25 cellular contexts compared by ENCODE assay signal in genomic region chr1:1049318-1050165, GRCh38. TPM values are rescaled to one million over a fixed set of nuclear protein-coding genes. Genes with fewer than 3 reads are reported as not detected.
"Had no signal": no experiment of that assay in that cellular context is flagged by ENCODE, and none has a peak within 500 bp of the region (broad histone marks: within the 10 kb centered on the region; RNA-seq: fewer than 3 reads in every experiment).

No MANE protein-coding gene starts in this region.

- H3K27me3 ChIP-seq: esophagus muscularis mucosa, foreskin keratinocyte, heart right ventricle, ovary, sigmoid colon, testis, transverse colon had no signal

- H3K36me3 ChIP-seq: ovary, prostate gland, transverse colon had no signal

- H3K9me3 ChIP-seq: esophagus muscularis mucosa, heart right ventricle, ovary, prostate gland, sigmoid colon, testis, transverse colon had no signal

- DNase-seq: activated CD4-positive, alpha-beta T cell treated with anti-CD3 and anti-CD28 coated beads for 36 hours; activated CD4-positive, CD25-positive, alpha-beta regulatory T cell; activated CD8-positive, alpha-beta memory T cell treated with anti-CD3 and anti-CD28 coated beads, Interleukin-2, amount 10 ng/mL, durations not matched to agents 7 days and 5 days; activated CD8-positive, alpha-beta T cell treated with anti-CD3 and anti-CD28 coated beads, Interleukin-2, amount 10 ng/mL, durations not matched to agents 7 days and 5 days; activated naive CD8-positive, alpha-beta T cell treated with anti-CD3 and anti-CD28 coated beads, Interleukin-2, amount 50 U/mL, for 24 hours; activated T-cell treated with anti-CD3 and anti-CD28 coated beads, Interleukin-2, amount 50 U/mL, for 48 hours; amygdala; endodermal cell; foreskin keratinocyte; heart right ventricle; midbrain; naive thymus-derived CD4-positive, alpha-beta T cell; ovary; retina; sigmoid colon; small intestine; stimulated activated CD4-positive, alpha-beta T cell treated with anti-CD3 and anti-CD28 coated beads, Interleukin-1b, Interleukin-23, amount 100 ng/mL, for 48 hours; stimulated activated CD4-positive, alpha-beta T cell treated with anti-CD3 and anti-CD28 coated beads, Interleukin-4, amount 100 ng/mL, for 4 hours; stimulated activated CD8-positive, alpha-beta memory T cell treated with anti-CD3 and anti-CD28 coated beads, Interleukin-4, amount 100 ng/mL, for 48 hours; stimulated activated naive CD4-positive, alpha-beta T cell; testis; transverse colon had no signal

- H3K4me3 ChIP-seq: esophagus muscularis mucosa, ovary, prostate gland, sigmoid colon, testis, transverse colon had no signal

- H3K27ac ChIP-seq: esophagus muscularis mucosa, foreskin keratinocyte, heart right ventricle, ovary, prostate gland, sigmoid colon, testis, transverse colon had no signal

- H3K4me1 ChIP-seq: esophagus muscularis mucosa, foreskin keratinocyte, prostate gland, sigmoid colon, testis had no signal

RNA-seq across cellular contexts. Expression of gene RNF223, which starts 24.6 kb away (rescaled TPM):
- total RNA-seq: activated CD4-positive, alpha-beta T cell treated with anti-CD3 and anti-CD28 coated beads for 36 hours; activated CD8-positive, alpha-beta memory T cell treated with anti-CD3 and anti-CD28 coated beads, Interleukin-2, amount 10 ng/mL, durations not matched to agents 7 days and 5 days; activated CD8-positive, alpha-beta T cell treated with anti-CD3 and anti-CD28 coated beads, Interleukin-2, amount 10 ng/mL, durations not matched to agents 7 days and 5 days; activated T-helper 2 cell treated with anti-CD3 and anti-CD28 coated beads, Interferon-gamma antibody, Interleukin-2, Interleukin-4, amounts not matched to agents 10 μg/mL and 5 μg/mL and 100 μg/mL, durations not matched to agents 14 hours and 24 hours and 36 hours; endodermal cell; esophagus muscularis mucosa; heart right ventricle; sigmoid colon had no signal
